ENCODE assay signal across 9 cellular contexts in genomic region chr22:45638834-45639746, GRCh38.
DNase-seq lines count a peak whose midpoint lies in the region; ATAC-seq and TF ChIP-seq lines count a peak whose summit lies in the region.
"Had no signal": no experiment of that assay in that cellular context is flagged by ENCODE, and none has a peak within 500 bp of the region (broad histone marks: within the 10 kb centered on the region; RNA-seq: fewer than 3 reads in every experiment).

No MANE protein-coding gene starts in this region.

- peak overlapping the region; percentile 92 for H3K27ac Mint-ChIP-seq in stimulated activated effector memory CD8-positive, alpha-beta T cell treated with anti-CD3 and anti-CD28 coated beads, Interleukin-12 subunit alpha, Interleukin-12 subunit beta, amount 100 ng/mL, for 72 hours

- peak; percentile 83 for ATAC-seq in stimulated activated effector memory CD8-positive, alpha-beta T cell treated with anti-CD3 and anti-CD28 coated beads, Interleukin-12 subunit alpha, Interleukin-12 subunit beta, amount 100 ng/mL, for 72 hours
- no peak for ATAC-seq in HG02759 (IDR thresholded peaks at IDR 0.05; ENCODE audit: unreplicated experiment)
- ATAC-seq in GM21825 (IDR thresholded peaks at IDR 0.05; ENCODE audit: unreplicated experiment) = no peak

- no peak overlapping the region for H3K4me3 ChIP-seq in fibroblast of mammary gland (ENCODE audit: control insufficient read depth, low read depth, low read length)

- no peaks in the 10 kb centered on the region for H3K9me3 Mint-ChIP-seq in stimulated activated effector memory CD8-positive, alpha-beta T cell treated with anti-CD3 and anti-CD28 coated beads, Interleukin-12 subunit alpha, Interleukin-12 subunit beta, amount 100 ng/mL, for 72 hours

- H3K4me1 Mint-ChIP-seq in stimulated activated effector memory CD8-positive, alpha-beta T cell treated with anti-CD3 and anti-CD28 coated beads, Interleukin-12 subunit alpha, Interleukin-12 subunit beta, amount 100 ng/mL, for 72 hours = peaks cover 29% of the 10 kb centered on the region

- peaks cover 10% of the 10 kb centered on the region for H3K36me3 Mint-ChIP-seq in stimulated activated effector memory CD8-positive, alpha-beta T cell treated with anti-CD3 and anti-CD28 coated beads, Interleukin-12 subunit alpha, Interleukin-12 subunit beta, amount 100 ng/mL, for 72 hours

- TF ChIP-seq CTCF in fibroblast of mammary gland (conservative IDR thresholded peaks at IDR 0.05; ENCODE audit: control insufficient read depth, insufficient read depth, low read depth, low read length) = no peak

- H3K4me3 Mint-ChIP-seq in stimulated activated effector memory CD8-positive, alpha-beta T cell treated with anti-CD3 and anti-CD28 coated beads, Interleukin-12 subunit alpha, Interleukin-12 subunit beta, amount 100 ng/mL, for 72 hours = peak overlapping the region; percentile 64

- DNase-seq in DMS53 (lab: John Stamatoyannopoulos, UW) (peak; percentile 69), DMS53 treated with DMSO at 0.1 percent for 48 hours (lab: John Stamatoyannopoulos, UW; ENCODE audit: unreplicated experiment) (no peak), SHP77 (lab: John Stamatoyannopoulos, UW) (peak; percentile 59 to 75), fibroblast of mammary gland (ENCODE audit: low read depth) (peak; percentile 69), GM19238 (ENCODE audit: insufficient read length, low spot score) (no peak)
- DNase-seq in stimulated activated effector memory CD8-positive, alpha-beta T cell treated with anti-CD3 and anti-CD28 coated beads, Interleukin-12 subunit alpha, Interleukin-12 subunit beta, amount 100 ng/mL, for 72 hours (ENCODE audit: low spot score in 2 of 2) = no peak
- DNase-seq: stimulated activated CD4-positive, alpha-beta T cell treated with anti-CD3 and anti-CD28 coated beads, Interleukin-12 subunit alpha, Interleukin-12 subunit beta, amount 100 ng/mL, for 4 hours had no signal

Comparison
In these comparisons a context has a peak if more than half of its experiments do, and no peak if none do; other contexts are left out.
1. DNase-seq: peak in DMS53 (single experiment), SHP77 (2 of 2) and fibroblast of mammary gland (single experiment); none in DMS53 treated with DMSO at 0.1 percent for 48 hours (single experiment), stimulated activated effector memory CD8-positive, alpha-beta T cell treated with anti-CD3 and anti-CD28 coated beads, Interleukin-12 subunit alpha, Interleukin-12 subunit beta, amount 100 ng/mL, for 72 hours (0 of 2) and GM19238 (single experiment).